Comparison of ENCODE assay signal across 6 cellular contexts in the genomic region with DNA sequence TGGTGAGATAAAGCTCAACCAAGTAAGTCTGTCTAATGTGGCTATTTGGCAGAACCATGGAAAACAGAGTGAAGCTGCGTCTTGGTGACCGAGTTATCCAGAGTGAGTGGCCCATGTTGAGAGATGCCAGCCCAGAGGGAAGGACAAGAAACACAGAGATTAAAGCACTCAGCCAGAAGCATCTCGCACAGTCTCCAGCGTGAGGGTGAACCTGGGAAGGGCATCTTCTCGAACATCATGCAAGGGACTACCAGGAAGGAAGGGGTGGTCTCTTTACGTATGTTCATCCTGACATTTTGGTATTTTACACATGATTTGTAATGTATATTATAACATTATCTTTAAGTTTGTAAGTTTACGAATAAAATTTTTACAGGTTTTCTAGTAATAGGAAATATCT.
"Had no signal": no experiment of that assay in that cellular context is flagged by ENCODE, and none has a peak within 500 bp of the region (broad histone marks: within the 10 kb centered on the region; RNA-seq: fewer than 3 reads in every experiment).

No MANE protein-coding gene starts in this region.

- H3K4me3 ChIP-seq: GM23338, K562 had no signal

- H3K4me3 Mint-ChIP-seq: GM23338, H9 had no signal

- ATAC-seq: GM23338, K562 had no signal

- H3K27ac Mint-ChIP-seq: GM23338, H9 had no signal

- DNase-seq: H9, HCEC 1CT, IMR-90, KG1 had no signal

- H3K9me3 Mint-ChIP-seq: H9 had no signal

- H2AFZ ChIP-seq: GM23338 had no signal

- H3K4me2 ChIP-seq: GM23338 had no signal
